31 cellular contexts compared by ENCODE assay signal in genomic region chr6:95366414-95366813, GRCh38.
"Had no signal": no experiment of that assay in that cellular context is flagged by ENCODE, and none has a peak within 500 bp of the region (broad histone marks: within the 10 kb centered on the region; RNA-seq: fewer than 3 reads in every experiment).

No MANE protein-coding gene starts in this region.

- FAIRE-seq: pancreas had no signal

- H3K27me3 Mint-ChIP-seq: natural killer cell treated with Interleukin-12 subunit alpha and Interleukin-12 subunit beta and Interleukin-15 and Interleukin-18, amount 100 ng/mL, for 72 hours; stimulated activated memory B cell treated with anti-CD40 and anti-IgM and Interleukin-4, amounts not matched to agents 10 μg/mL and 1 μg/mL and 100 μg/mL, for 72 hours; stimulated activated naive CD8-positive, alpha-beta T cell treated with anti-CD3 and anti-CD28 coated beads, Interleukin-15, amount 100 ng/mL, for 72 hours; type B pancreatic cell had no signal

- H3K27me3 ChIP-seq: neutrophil, pancreas, right atrium auricular region, right lobe of liver, sigmoid colon, spleen, suprapubic skin, testis, tibial artery, transverse colon, upper lobe of right lung, uterus had no signal

- H3K36me3 ChIP-seq: neutrophil, pancreas, prostate gland, right atrium auricular region, right lobe of liver, sigmoid colon, spleen, suprapubic skin, tibial artery, transverse colon, upper lobe of right lung, uterus had no signal

- ATAC-seq: naive thymus-derived CD8-positive, alpha-beta T cell; natural killer cell treated with Interleukin-12 subunit alpha and Interleukin-12 subunit beta and Interleukin-15 and Interleukin-18, amount 100 ng/mL, for 72 hours; pancreas; right lobe of liver; stimulated activated naive CD8-positive, alpha-beta T cell treated with anti-CD3 and anti-CD28 coated beads, Interleukin-15, amount 100 ng/mL, for 72 hours; stimulated activated naive CD8-positive, alpha-beta T cell treated with anti-CD3 and anti-CD28 coated beads, Interleukin-15, Interleukin-2, amounts not matched to agents 100 U/mL and 50 U/mL, for 24 hours; upper lobe of right lung had no signal

- H3K4me2 ChIP-seq: smooth muscle cell had no signal

- H3K36me3 Mint-ChIP-seq: naive thymus-derived CD8-positive, alpha-beta T cell; natural killer cell treated with Interleukin-12 subunit alpha and Interleukin-12 subunit beta and Interleukin-15 and Interleukin-18, amount 100 ng/mL, for 72 hours; stimulated activated memory B cell treated with anti-CD40 and anti-IgM and Interleukin-4, amounts not matched to agents 10 μg/mL and 1 μg/mL and 100 μg/mL, for 72 hours; type B pancreatic cell had no signal

- H3K4me1 Mint-ChIP-seq: naive thymus-derived CD8-positive, alpha-beta T cell; nephron progenitor cell; neural crest cell; stimulated activated memory B cell treated with anti-CD40 and anti-IgM and Interleukin-4, amounts not matched to agents 10 μg/mL and 1 μg/mL and 100 μg/mL, for 72 hours; stimulated activated naive CD8-positive, alpha-beta T cell treated with anti-CD3 and anti-CD28 coated beads, Interleukin-15, amount 100 ng/mL, for 72 hours had no signal

- H3K27ac ChIP-seq: neutrophil, pancreas, prostate gland, right atrium auricular region, right lobe of liver, sigmoid colon, spleen, suprapubic skin, testis, tibial artery, transverse colon, upper lobe of right lung, uterus had no signal

- H3K9me3 ChIP-seq: neutrophil, pancreas, prostate gland, right atrium auricular region, right lobe of liver, sigmoid colon, spleen, suprapubic skin, testis, tibial artery, transverse colon, upper lobe of right lung, uterus had no signal

- DNase-seq: naive thymus-derived CD8-positive, alpha-beta T cell; nephron progenitor cell; nucleus accumbens; pancreas; retina; right lobe of liver; sigmoid colon; spleen; stimulated activated CD4-positive, alpha-beta T cell treated with anti-CD3 and anti-CD28 coated beads, Interleukin-12 subunit alpha, Interleukin-12 subunit beta, amount 100 ng/mL, for 4 hours; stimulated activated CD4-positive, alpha-beta T cell treated with anti-CD3 and anti-CD28 coated beads, Interleukin-1b, Interleukin-23, amount 100 ng/mL, for 48 hours; stimulated activated CD4-positive, alpha-beta T cell treated with anti-CD3 and anti-CD28 coated beads, Interleukin-4, amount 100 ng/mL, for 1 hour; stimulated activated CD4-positive, alpha-beta T cell treated with anti-CD3 and anti-CD28 coated beads, Interleukin-4, amount 100 ng/mL, for 4 hours; stimulated activated CD8-positive, alpha-beta memory T cell treated with anti-CD3 and anti-CD28 coated beads, Interleukin-4, amount 100 ng/mL, for 48 hours; stimulated activated naive CD4-positive, alpha-beta T cell; stimulated activated naive CD8-positive, alpha-beta T cell treated with anti-CD3 and anti-CD28 coated beads, Interleukin-15, amount 100 ng/mL, for 72 hours; stimulated activated naive CD8-positive, alpha-beta T cell treated with anti-CD3 and anti-CD28 coated beads, Interleukin-15, Interleukin-2, amounts not matched to agents 100 U/mL and 50 U/mL, for 24 hours; substantia nigra; testis; tibial artery; transverse colon; upper lobe of right lung; uterus had no signal

- H3K9me3 Mint-ChIP-seq: naive thymus-derived CD8-positive, alpha-beta T cell; natural killer cell treated with Interleukin-12 subunit alpha and Interleukin-12 subunit beta and Interleukin-15 and Interleukin-18, amount 100 ng/mL, for 72 hours; nephron progenitor cell; neural crest cell; stimulated activated memory B cell treated with anti-CD40 and anti-IgM and Interleukin-4, amounts not matched to agents 10 μg/mL and 1 μg/mL and 100 μg/mL, for 72 hours; stimulated activated naive CD8-positive, alpha-beta T cell treated with anti-CD3 and anti-CD28 coated beads, Interleukin-15, amount 100 ng/mL, for 72 hours; type B pancreatic cell had no signal

- H3K4me3 Mint-ChIP-seq: naive thymus-derived CD8-positive, alpha-beta T cell; natural killer cell treated with Interleukin-12 subunit alpha and Interleukin-12 subunit beta and Interleukin-15 and Interleukin-18, amount 100 ng/mL, for 72 hours; nephron progenitor cell; neural crest cell; stimulated activated memory B cell treated with anti-CD40 and anti-IgM and Interleukin-4, amounts not matched to agents 10 μg/mL and 1 μg/mL and 100 μg/mL, for 72 hours; stimulated activated naive CD8-positive, alpha-beta T cell treated with anti-CD3 and anti-CD28 coated beads, Interleukin-15, amount 100 ng/mL, for 72 hours; type B pancreatic cell had no signal

- H3K27ac Mint-ChIP-seq: naive thymus-derived CD8-positive, alpha-beta T cell; natural killer cell treated with Interleukin-12 subunit alpha and Interleukin-12 subunit beta and Interleukin-15 and Interleukin-18, amount 100 ng/mL, for 72 hours; nephron progenitor cell; stimulated activated memory B cell treated with anti-CD40 and anti-IgM and Interleukin-4, amounts not matched to agents 10 μg/mL and 1 μg/mL and 100 μg/mL, for 72 hours; stimulated activated naive CD8-positive, alpha-beta T cell treated with anti-CD3 and anti-CD28 coated beads, Interleukin-15, amount 100 ng/mL, for 72 hours; type B pancreatic cell had no signal

- H3K4me3 ChIP-seq: pancreas, prostate gland, right atrium auricular region, right lobe of liver, sigmoid colon, smooth muscle cell, spleen, suprapubic skin, testis, tibial artery, transverse colon, upper lobe of right lung, uterus had no signal

- H3K4me1 ChIP-seq: pancreas, prostate gland, right atrium auricular region, right lobe of liver, sigmoid colon, spleen, suprapubic skin, testis, tibial artery, transverse colon, upper lobe of right lung, uterus had no signal
